In the genomic region with DNA sequence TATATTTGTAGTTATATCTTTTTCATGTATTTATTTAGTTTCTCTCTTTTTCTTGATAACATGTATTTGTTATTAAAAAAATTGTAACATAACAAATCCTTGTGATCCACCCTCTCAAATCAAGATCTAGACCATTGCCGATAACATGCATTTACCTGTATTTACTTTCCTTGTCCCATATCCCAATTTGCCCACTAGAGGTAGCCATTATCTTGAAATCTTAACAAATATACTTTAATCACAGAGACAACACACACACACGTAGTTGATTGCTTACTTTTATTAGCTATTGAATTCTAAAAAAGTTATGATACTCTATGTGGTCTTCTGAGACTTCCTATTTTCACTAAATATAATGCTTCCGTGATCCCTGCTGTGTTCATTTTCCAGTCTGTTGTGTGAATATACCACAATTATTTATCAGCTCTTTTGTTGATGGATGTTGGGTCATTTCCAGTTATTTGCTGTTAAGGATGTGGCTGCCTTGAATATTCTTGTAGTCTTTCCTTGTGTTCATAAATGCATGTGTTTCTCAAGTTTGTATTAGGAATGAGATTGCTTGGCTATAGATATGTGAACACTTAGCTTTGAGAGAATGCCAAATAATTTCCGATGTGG, we compare ENCODE assay signal across 8 cellular contexts. TPM values are rescaled to one million over a fixed set of nuclear protein-coding genes. Genes with fewer than 3 reads are reported as not detected.
DNase-seq lines count a peak whose midpoint lies in the region; ATAC-seq and TF ChIP-seq lines count a peak whose summit lies in the region.

No MANE protein-coding gene starts in this region.

- H3K27ac Mint-ChIP-seq in endodermal cell, result no peak overlapping the region

- peak overlapping the region; percentile 47 for H2AFZ ChIP-seq in parathyroid adenoma

- no peaks in the 10 kb centered on the region for H3K36me3 Mint-ChIP-seq in endodermal cell (ENCODE audit: low read depth)

- H3K4me1 ChIP-seq in endodermal cell (ENCODE audit: control insufficient read depth, insufficient read depth, low read length) (no peaks in the 10 kb centered on the region), parathyroid adenoma (no peaks in the 10 kb centered on the region)

- H3K27me3 ChIP-seq in endodermal cell (ENCODE audit: control insufficient read depth, insufficient read depth, low read length, poor library complexity, severe bottlenecking) (no peaks in the 10 kb centered on the region), parathyroid adenoma (ENCODE audit: control insufficient read depth, insufficient read depth, low read length) (no peaks in the 10 kb centered on the region)

- 80 to 81% methylated on average over 1 to 4 of the region's 4 CpGs for WGBS in endodermal cell (ENCODE audit: insufficient coverage in 1 of 2, insufficient read length in 1 of 2), 2 experiments

- H3K27ac ChIP-seq in endodermal cell (ENCODE audit: low read depth, low read length) (no peak overlapping the region), parathyroid adenoma (no peak overlapping the region)

- H3K36me3 ChIP-seq in endodermal cell (ENCODE audit: control insufficient read depth, insufficient read depth, low read length), result no peaks in the 10 kb centered on the region
- no peaks in the 10 kb centered on the region for H3K36me3 ChIP-seq in parathyroid adenoma (ENCODE audit: control insufficient read depth, insufficient read depth, low read length)

- no peaks in the 10 kb centered on the region for H3K79me2 ChIP-seq in parathyroid adenoma

- H3K4me3 ChIP-seq in endodermal cell (ENCODE audit: low read length), result no peak overlapping the region
- H3K4me3 ChIP-seq in parathyroid adenoma (ENCODE audit: low read depth, low read length), result no peak overlapping the region

- H3K9me3 ChIP-seq in endodermal cell (ENCODE audit: control insufficient read depth, low read length) (no peaks in the 10 kb centered on the region), parathyroid adenoma (ENCODE audit: control insufficient read depth, low read length) (no peaks in the 10 kb centered on the region)

- H3K9me3 Mint-ChIP-seq in endodermal cell, result no peaks in the 10 kb centered on the region

- ATAC-seq in GM18520 (IDR thresholded peaks at IDR 0.05; ENCODE audit: unreplicated experiment) (no peak), HG02870 (IDR thresholded peaks at IDR 0.05; ENCODE audit: unreplicated experiment) (no peak)

- no peak overlapping the region for H3K4me2 ChIP-seq in parathyroid adenoma (ENCODE audit: low read length)

- no peaks in the 10 kb centered on the region for H3K27me3 Mint-ChIP-seq in endodermal cell (ENCODE audit: insufficient read depth)

- H3K4me1 Mint-ChIP-seq in endodermal cell, result no peaks in the 10 kb centered on the region

- TF ChIP-seq CTCF in endodermal cell (conservative IDR thresholded peaks at IDR 0.05) (peak; percentile 67), parathyroid adenoma (IDR thresholded peaks at IDR 0.05) (peak; percentile 46)

- DNase-seq in NCI-H2171 treated with DMSO at 0.1 percent for 48 hours (lab: John Stamatoyannopoulos, UW), result peak; percentile 1
- no peak for DNase-seq in NCI-H2171 (lab: John Stamatoyannopoulos, UW)
- DNase-seq in NCI-H460 (ENCODE audit: extremely low read depth, low read depth), result peak; percentile 35
- no peak for DNase-seq in endodermal cell
- DNase-seq in activated CD4-positive, alpha-beta T cell treated with anti-CD3 and anti-CD28 coated beads for 1 hour, result no peak

- no peak overlapping the region for H3K4me3 Mint-ChIP-seq in endodermal cell

- H3K9ac ChIP-seq in endodermal cell (ENCODE audit: extremely low read depth, low read length, poor library complexity, severe bottlenecking) (no peak overlapping the region), parathyroid adenoma (no peak overlapping the region)

RNA-seq across cellular contexts. Expression of a gene that starts 31.3 kb away (rescaled TPM):
- 56.5 and 61.1 TPM in 2 replicates for total RNA-seq in NCI-H460 (2014; rRNA removed; shearing (Covaris generic))
- polyA plus RNA-seq in NCI-H460 (2014; cell fraction: nucleus; rRNA removed), result 38.6 and 55.4 TPM in 2 replicates
- 100 to 1,000 TPM; 200 to 207 TPM for total RNA-seq in endodermal cell
- 115 TPM for polyA plus RNA-seq in endodermal cell (2013, experiment 1 of 2)
- polyA plus RNA-seq in endodermal cell (2013, experiment 2 of 2), result 108 TPM

Comparison
In these comparisons a context has a peak if more than half of its experiments do, and no peak if none do; other contexts are left out.
1. DNase-seq: peak in NCI-H2171 treated with DMSO at 0.1 percent for 48 hours (single experiment) and NCI-H460 (single experiment); none in NCI-H2171 (single experiment), endodermal cell (single experiment) and activated CD4-positive, alpha-beta T cell treated with anti-CD3 and anti-CD28 coated beads for 1 hour (single experiment).